Comparison of ENCODE assay signal across 19 cellular contexts in genomic region chr15:93238641-93239040, GRCh38.
A peak's percentile ranks its signal among the peaks of the same experiment; 100 is the strongest.
DNase-seq lines count a peak whose midpoint lies in the region; ATAC-seq and TF ChIP-seq lines count a peak whose summit lies in the region.
"Had no signal": no experiment of that assay in that cellular context is flagged by ENCODE, and none has a peak within 500 bp of the region (broad histone marks: within the 10 kb centered on the region; RNA-seq: fewer than 3 reads in every experiment).

No MANE protein-coding gene starts in this region.

- no peak overlapping the region for H3K4me3 Mint-ChIP-seq in type B pancreatic cell
- H3K4me3 Mint-ChIP-seq: B cell; CD4-positive, CD25-positive, alpha-beta regulatory T cell; CD8-positive, alpha-beta T cell had no signal

- no peak for ATAC-seq in GM21825 (IDR thresholded peaks at IDR 0.05; ENCODE audit: unreplicated experiment)
- ATAC-seq: CD8-positive, alpha-beta T cell had no signal

- H3K9me3 ChIP-seq in testis = no peaks in the 10 kb centered on the region

- H3K4me3 ChIP-seq in lower leg skin (ENCODE audit: low read depth, poor library complexity, severe bottlenecking) (no peak overlapping the region), testis (no peak overlapping the region)
- H3K4me3 ChIP-seq: BLaER1 had no signal

- no peaks in the 10 kb centered on the region for H3K36me3 Mint-ChIP-seq in type B pancreatic cell
- H3K36me3 Mint-ChIP-seq: CD4-positive, CD25-positive, alpha-beta regulatory T cell; CD8-positive, alpha-beta T cell had no signal

- WGBS in lower leg skin, 2 donors = 94 to 95% methylated on average over 8 of the region's 8 CpGs
- 83 to 87% methylated on average over 7 to 8 of the region's 8 CpGs for WGBS in testis, 2 donors

- no peak for TF ChIP-seq POLR2A in lower leg skin (IDR thresholded peaks at IDR 0.05)
- no peak for TF ChIP-seq POLR2A in testis (IDR thresholded peaks at IDR 0.05)

- TF ChIP-seq CTCF in lower leg skin (IDR thresholded peaks at IDR 0.05) = no peak
- no peak for TF ChIP-seq CTCF in testis (IDR thresholded peaks at IDR 0.05)
- no peak for TF ChIP-seq CTCF in type B pancreatic cell (conservative IDR thresholded peaks at IDR 0.05)

- H3K9me3 Mint-ChIP-seq in type B pancreatic cell = no peaks in the 10 kb centered on the region
- H3K9me3 Mint-ChIP-seq: CD8-positive, alpha-beta T cell had no signal

- no peaks in the 10 kb centered on the region for H3K36me3 ChIP-seq in testis (ENCODE audit: low read depth, missing control alignments)
- H3K36me3 ChIP-seq: BLaER1 had no signal

- no peaks in the 10 kb centered on the region for H3K27me3 Mint-ChIP-seq in type B pancreatic cell

- H3K4me1 Mint-ChIP-seq in type B pancreatic cell (ENCODE audit: unreplicated experiment) = peaks cover 3% of the 10 kb centered on the region

- no peaks in the 10 kb centered on the region for H3K4me1 ChIP-seq in testis

- H3K27ac Mint-ChIP-seq in type B pancreatic cell = no peak overlapping the region
- H3K27ac Mint-ChIP-seq: B cell; CD4-positive, CD25-positive, alpha-beta regulatory T cell; CD8-positive, alpha-beta T cell had no signal

- intact Hi-C loops in lower leg skin (cut with DNase I; ENCODE audit: low total_unique reads) (no loop called here), testis (cut with DNase I; ENCODE audit: low total_unique reads) (no loop called here)

- no peak overlapping the region for H3K27ac ChIP-seq in testis
- H3K27ac ChIP-seq: 22Rv1, BLaER1, C4-2B had no signal

- no peaks in the 10 kb centered on the region for H3K27me3 ChIP-seq in testis
- H3K27me3 ChIP-seq: BLaER1 had no signal

- peak; percentile 7 for DNase-seq in DMS53 (lab: John Stamatoyannopoulos, UW)
- no peak for DNase-seq in DMS53 treated with DMSO at 0.1 percent for 48 hours (lab: John Stamatoyannopoulos, UW; ENCODE audit: unreplicated experiment)
- peak; percentile 1 to 39 for DNase-seq in lower leg skin (ENCODE audit: low spot score in 2 of 2)
- DNase-seq in testis = peak; percentile 8
- no peak for DNase-seq in type B pancreatic cell (ENCODE audit: extremely low spot score, unreplicated experiment)
- DNase-seq: Caco-2; CD4-positive, CD25-positive, alpha-beta regulatory T cell; CD8-positive, alpha-beta T cell; DMS153; DMS79 treated with DMSO at 0.1 percent for 48 hours; GF-D8; GOT3; H7; HCEC 1CT had no signal

Comparison
In these comparisons a context has a peak if more than half of its experiments do, and no peak if none do; other contexts are left out.
1. DNase-seq: peak in DMS53 (single experiment), lower leg skin (2 of 2) and testis (single experiment); none in DMS53 treated with DMSO at 0.1 percent for 48 hours (single experiment) and type B pancreatic cell (single experiment).